8 cellular contexts compared by ENCODE assay signal in the genomic region with DNA sequence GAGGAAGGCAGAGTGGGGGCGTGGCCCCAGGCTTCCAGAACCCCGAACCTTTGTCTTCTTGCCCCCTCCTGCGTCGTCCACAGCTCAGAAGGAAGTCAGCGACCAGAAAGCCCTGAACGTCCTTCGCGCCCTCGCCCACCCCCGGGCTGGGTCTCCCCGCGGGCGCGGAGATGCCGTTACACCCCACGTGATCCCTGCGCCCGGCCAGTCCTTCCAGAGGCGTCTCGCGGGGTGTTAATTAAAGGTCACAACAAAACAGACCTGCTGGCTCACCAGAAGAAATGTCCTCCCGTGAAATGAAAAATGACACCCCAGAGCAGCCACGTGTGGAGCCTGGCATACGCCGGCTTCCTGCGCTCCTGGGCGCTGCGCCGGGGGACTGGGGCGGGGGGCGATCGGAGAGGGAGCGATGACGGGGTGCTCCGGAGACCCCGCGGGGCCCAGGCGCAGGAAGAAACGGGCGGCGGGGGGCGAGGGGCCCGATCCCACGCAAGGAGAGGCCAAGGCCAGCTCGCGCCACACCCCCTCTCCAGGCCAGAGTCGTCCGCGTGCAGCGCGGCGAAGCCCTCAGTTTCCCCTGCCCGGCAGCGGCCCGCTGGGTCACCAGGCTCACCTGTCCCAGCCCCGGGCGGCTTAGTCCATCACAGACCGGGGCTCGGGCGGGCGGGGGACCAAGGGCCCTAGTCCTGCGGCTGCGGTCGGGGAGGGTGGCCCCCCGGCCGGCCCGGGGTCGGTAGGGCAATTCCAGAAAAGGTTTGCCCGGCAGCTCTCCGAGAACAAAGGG. TPM values are rescaled to one million over a fixed set of nuclear protein-coding genes. Genes with fewer than 3 reads are reported as not detected.
DNase-seq lines count a peak whose midpoint lies in the region; ATAC-seq and TF ChIP-seq lines count a peak whose summit lies in the region.

No MANE protein-coding gene starts in this region.

- TF ChIP-seq CTCF in Calu3 (IDR thresholded peaks at IDR 0.05; ENCODE audit: unreplicated experiment), result no peak
- TF ChIP-seq CTCF in HL-60 (IDR thresholded peaks at IDR 0.05; ENCODE audit: insufficient read depth, low read length), result no peak
- TF ChIP-seq CTCF in fibroblast of mammary gland (conservative IDR thresholded peaks at IDR 0.05; ENCODE audit: control insufficient read depth, insufficient read depth, low read depth, low read length), result no peak

- peaks cover 28% of the 10 kb centered on the region for H3K4me1 ChIP-seq in neuron (ENCODE audit: insufficient read depth, low read length)

- no peak overlapping the region for H3K27ac ChIP-seq in HL-60 (replicated peaks)

- H3K36me3 ChIP-seq in neuron (ENCODE audit: insufficient read depth, low read length), result no peaks in the 10 kb centered on the region

- no TSS peak for BruUV-seq in Calu3 (replicated peaks; lab: Mats Ljungman, UMichigan)

- H3K4me1 Mint-ChIP-seq in Calu3 (ENCODE audit: low read depth, unreplicated experiment), result no peaks in the 10 kb centered on the region

- peaks cover 40% of the 10 kb centered on the region for H3K36me3 Mint-ChIP-seq in Calu3 (ENCODE audit: insufficient read depth, unreplicated experiment)

- H3K27me3 Mint-ChIP-seq in Calu3 (ENCODE audit: unreplicated experiment), result peaks cover 78% of the 10 kb centered on the region

- peak overlapping the region; percentile 73 for H3K4me3 Mint-ChIP-seq in Calu3 (ENCODE audit: low read depth, unreplicated experiment)

- H3K4me3 ChIP-seq in HL-60 (replicated peaks; ENCODE audit: insufficient read depth, low read length) (peak overlapping the region; percentile 60), fibroblast of mammary gland (ENCODE audit: control insufficient read depth, low read depth, low read length) (peak overlapping the region; percentile 65), neuron (ENCODE audit: low read length) (peak overlapping the region; percentile 66)

- CTCF ChIA-PET in Calu3 (lab: Charles Lee), result interaction anchor here (0.6 to 1.5 kb wide), 8 partner anchors 13 to 1126 kb away, joined by 3 to 18 read pairs (median 4); no protein-coding TSS in a partner anchor

- intact Hi-C loops in Calu3 (cut with micrococcal nuclease; ENCODE audit: unreplicated experiment), result loop anchor here (1.0 to 10.0 kb wide), 8 partner anchors 75 to 1338 kb away; no protein-coding TSS in a partner anchor

- H3K27me3 ChIP-seq in HL-60 (ENCODE audit: insufficient read depth, poor library complexity, severe bottlenecking) (peaks cover 9% of the 10 kb centered on the region), neuron (ENCODE audit: insufficient read depth, low read length) (no peaks in the 10 kb centered on the region)

- peaks cover 4% of the 10 kb centered on the region for H3K9me3 ChIP-seq in neuron (ENCODE audit: low read length)

- DNase-seq in Calu3 (peak; percentile 23), HL-60 (ENCODE audit: low read depth in 1 of 2, low spot score in 1 of 2) (peak in 1 of 2 experiments; percentile 18), fibroblast of mammary gland (ENCODE audit: low read depth) (no peak), NCI-H187 (lab: John Stamatoyannopoulos, UW) (no peak)
- DNase-seq in activated CD4-positive, alpha-beta T cell treated with anti-CD3 and anti-CD28 coated beads, Interleukin-2, amount 50 U/mL, for 48 hours, result peak; percentile 13 to 18

- peaks cover 4% of the 10 kb centered on the region for H3K9me3 Mint-ChIP-seq in Calu3 (ENCODE audit: low read depth, unreplicated experiment)

- H2AFZ ChIP-seq in neuron (ENCODE audit: low read depth, low read length), result peak overlapping the region; percentile 97

- ATAC-seq in HG02870 (IDR thresholded peaks at IDR 0.05; ENCODE audit: unreplicated experiment) (no peak), GM19351 (IDR thresholded peaks at IDR 0.05; ENCODE audit: unreplicated experiment) (no peak)

- no peak overlapping the region for H3K27ac Mint-ChIP-seq in Calu3 (ENCODE audit: unreplicated experiment)

RNA-seq across cellular contexts. Expression of gene KIF26B, which starts 0.9 kb away (rescaled TPM):
- total RNA-seq in Calu3 (2022), result 0.86 and 1.1 TPM in 2 replicates

Comparison
In these comparisons a context has a peak if more than half of its experiments do, and no peak if none do; other contexts are left out.
1. DNase-seq: peak in Calu3 (single experiment) and activated CD4-positive, alpha-beta T cell treated with anti-CD3 and anti-CD28 coated beads, Interleukin-2, amount 50 U/mL, for 48 hours (2 of 2); none in fibroblast of mammary gland (single experiment) and NCI-H187 (0 of 2).
2. Peak in every context shown above with its lines, with median percentiles within 50 percentile points of each other: H3K4me3 ChIP-seq.